In genomic region chr4:57462843-57463242, GRCh38 we compare ENCODE assay signal across 27 cellular contexts.
A peak's percentile ranks its signal among the peaks of the same experiment; 100 is the strongest.
DNase-seq lines count a peak whose midpoint lies in the region; ATAC-seq and TF ChIP-seq lines count a peak whose summit lies in the region.
"Had no signal": no experiment of that assay in that cellular context is flagged by ENCODE, and none has a peak within 500 bp of the region (broad histone marks: within the 10 kb centered on the region; RNA-seq: fewer than 3 reads in every experiment).

No MANE protein-coding gene starts in this region.

- intact Hi-C loops in lower lobe of right lung (cut with DNase I): no loop called here
- intact Hi-C loops in lower leg skin (cut with DNase I; ENCODE audit: low total_unique reads): no loop called here

- H3K4me1 ChIP-seq in lower lobe of right lung: no peaks in the 10 kb centered on the region
- H3K4me1 ChIP-seq: A549, BE2C, foreskin keratinocyte, tibial nerve had no signal

- no peaks in the 10 kb centered on the region for H3K9me3 ChIP-seq in lower lobe of right lung
- H3K9me3 ChIP-seq: A549, BE2C, Caco-2, MG63, tibial nerve had no signal

- no peaks in the 10 kb centered on the region for H3K27me3 ChIP-seq in lower lobe of right lung (ENCODE audit: low read depth)
- H3K27me3 ChIP-seq: BE2C, foreskin keratinocyte, MG63, tibial nerve had no signal

- H3K36me3 ChIP-seq in lower lobe of right lung: no peaks in the 10 kb centered on the region
- H3K36me3 ChIP-seq: BE2C, MG63, tibial nerve had no signal

- peaks cover 0 to 3% (median 0%) of the 10 kb centered on the region in 6 donors for H3K9me3 Mint-ChIP-seq in immature natural killer cell
- H3K9me3 Mint-ChIP-seq: activated naive CD8-positive, alpha-beta T cell treated with anti-CD3 and anti-CD28 coated beads, Interleukin-2, amount 10 ng/mL, durations not matched to agents 7 days and 5 days had no signal

- 42 to 57% methylated on average over 1 of the region's 1 CpG for WGBS in lower leg skin, 2 donors

- H3K4me3 Mint-ChIP-seq in immature natural killer cell: no peak overlapping the region
- H3K4me3 Mint-ChIP-seq: activated CD4-positive, alpha-beta memory T cell treated with anti-CD3 and anti-CD28 coated beads for 36 hours; activated naive CD8-positive, alpha-beta T cell treated with anti-CD3 and anti-CD28 coated beads, Interleukin-2, amount 10 ng/mL, durations not matched to agents 7 days and 5 days; stimulated activated naive CD8-positive, alpha-beta T cell treated with anti-CD3 and anti-CD28 coated beads, Interleukin-15, amount 100 ng/mL, for 72 hours had no signal

- no peak for TF ChIP-seq CTCF in lower lobe of right lung (IDR thresholded peaks at IDR 0.05)
- TF ChIP-seq CTCF in lower leg skin (IDR thresholded peaks at IDR 0.05): no peak

- no peak overlapping the region for H3K4me3 ChIP-seq in lower lobe of right lung
- H3K4me3 ChIP-seq in lower leg skin (ENCODE audit: low read depth, poor library complexity, severe bottlenecking): no peak overlapping the region
- H3K4me3 ChIP-seq: A549, MG63, tibial nerve had no signal

- ATAC-seq in lower lobe of right lung (peak; percentile 45 to 58), HG02970 (IDR thresholded peaks at IDR 0.05; ENCODE audit: low FRiP score, unreplicated experiment) (no peak)
- ATAC-seq: A549; foreskin keratinocyte; stimulated activated naive CD8-positive, alpha-beta T cell treated with anti-CD3 and anti-CD28 coated beads, Interleukin-15, amount 100 ng/mL, for 72 hours had no signal

- DNase-seq in COLO668 (lab: John Stamatoyannopoulos, UW; ENCODE audit: unreplicated experiment): peak; percentile 51
- DNase-seq in NCI-H1092 treated with DMSO at 0.1 percent for 48 hours (lab: John Stamatoyannopoulos, UW): peak; percentile 71
- peak; percentile 84 for DNase-seq in NCI-H69 (lab: John Stamatoyannopoulos, UW)
- no peak for DNase-seq in lower lobe of right lung
- DNase-seq in lower leg skin (ENCODE audit: low spot score in 2 of 2): no peak
- DNase-seq in stimulated activated CD4-positive, alpha-beta T cell treated with anti-CD3 and anti-CD28 coated beads, Interleukin-1b, Interleukin-23, amount 100 ng/mL, for 48 hours: no peak
- no peak for DNase-seq in immature natural killer cell
- DNase-seq: activated CD4-positive, alpha-beta memory T cell treated with anti-CD3 and anti-CD28 coated beads for 36 hours; activated CD4-positive, CD25-positive, alpha-beta regulatory T cell; activated effector memory CD4-positive, alpha-beta T cell treated with Interleukin-2 at 50 U/mL for 16 hours; activated naive CD8-positive, alpha-beta T cell treated with anti-CD3 and anti-CD28 coated beads, Interleukin-2, amount 10 ng/mL, durations not matched to agents 7 days and 5 days; BE2C; foreskin keratinocyte; kidney; mammary epithelial cell; MG63; NCI-H1694; NCI-H446 treated with DMSO at 0.1 percent for 48 hours; occipital lobe; RPMI8226; stimulated activated CD4-positive, alpha-beta T cell treated with anti-CD3 and anti-CD28 coated beads, Interleukin-12 subunit alpha, Interleukin-12 subunit beta, amount 100 ng/mL, for 4 hours; stimulated activated naive CD8-positive, alpha-beta T cell treated with anti-CD3 and anti-CD28 coated beads, Interleukin-15, amount 100 ng/mL, for 72 hours; T1000 had no signal

- H3K27ac Mint-ChIP-seq in immature natural killer cell: no peak overlapping the region
- H3K27ac Mint-ChIP-seq: activated CD4-positive, alpha-beta memory T cell treated with anti-CD3 and anti-CD28 coated beads for 36 hours; activated naive CD8-positive, alpha-beta T cell treated with anti-CD3 and anti-CD28 coated beads, Interleukin-2, amount 10 ng/mL, durations not matched to agents 7 days and 5 days; stimulated activated naive CD8-positive, alpha-beta T cell treated with anti-CD3 and anti-CD28 coated beads, Interleukin-15, amount 100 ng/mL, for 72 hours had no signal

- no peak for TF ChIP-seq POLR2A in lower leg skin (IDR thresholded peaks at IDR 0.05)

- no peak overlapping the region for H3K27ac ChIP-seq in lower lobe of right lung
- H3K27ac ChIP-seq: A549, foreskin keratinocyte, tibial nerve had no signal

- no peaks in the 10 kb centered on the region for H3K4me1 Mint-ChIP-seq in immature natural killer cell
- H3K4me1 Mint-ChIP-seq: activated naive CD8-positive, alpha-beta T cell treated with anti-CD3 and anti-CD28 coated beads, Interleukin-2, amount 10 ng/mL, durations not matched to agents 7 days and 5 days; stimulated activated naive CD8-positive, alpha-beta T cell treated with anti-CD3 and anti-CD28 coated beads, Interleukin-15, amount 100 ng/mL, for 72 hours had no signal

- H3K36me3 Mint-ChIP-seq in immature natural killer cell: no peaks in the 10 kb centered on the region
- H3K36me3 Mint-ChIP-seq: activated CD4-positive, alpha-beta memory T cell treated with anti-CD3 and anti-CD28 coated beads for 36 hours; activated naive CD8-positive, alpha-beta T cell treated with anti-CD3 and anti-CD28 coated beads, Interleukin-2, amount 10 ng/mL, durations not matched to agents 7 days and 5 days had no signal

- peaks cover 0 to 2% (median 2%) of the 10 kb centered on the region in 3 donors for H3K27me3 Mint-ChIP-seq in immature natural killer cell (ENCODE audit: low read depth in 3 of 3)
- H3K27me3 Mint-ChIP-seq: activated CD4-positive, alpha-beta memory T cell treated with anti-CD3 and anti-CD28 coated beads for 36 hours; activated naive CD8-positive, alpha-beta T cell treated with anti-CD3 and anti-CD28 coated beads, Interleukin-2, amount 10 ng/mL, durations not matched to agents 7 days and 5 days; stimulated activated naive CD8-positive, alpha-beta T cell treated with anti-CD3 and anti-CD28 coated beads, Interleukin-15, amount 100 ng/mL, for 72 hours had no signal

Comparison
In these comparisons a context has a peak if more than half of its experiments do, and no peak if none do; other contexts are left out.
1. DNase-seq: peak in COLO668 (single experiment), NCI-H1092 treated with DMSO at 0.1 percent for 48 hours (single experiment) and NCI-H69 (single experiment); none in lower lobe of right lung (single experiment), lower leg skin (0 of 2), stimulated activated CD4-positive, alpha-beta T cell treated with anti-CD3 and anti-CD28 coated beads, Interleukin-1b, Interleukin-23, amount 100 ng/mL, for 48 hours (single experiment) and immature natural killer cell (0 of 3).